8 cellular contexts compared by ENCODE assay signal in the genomic region with DNA sequence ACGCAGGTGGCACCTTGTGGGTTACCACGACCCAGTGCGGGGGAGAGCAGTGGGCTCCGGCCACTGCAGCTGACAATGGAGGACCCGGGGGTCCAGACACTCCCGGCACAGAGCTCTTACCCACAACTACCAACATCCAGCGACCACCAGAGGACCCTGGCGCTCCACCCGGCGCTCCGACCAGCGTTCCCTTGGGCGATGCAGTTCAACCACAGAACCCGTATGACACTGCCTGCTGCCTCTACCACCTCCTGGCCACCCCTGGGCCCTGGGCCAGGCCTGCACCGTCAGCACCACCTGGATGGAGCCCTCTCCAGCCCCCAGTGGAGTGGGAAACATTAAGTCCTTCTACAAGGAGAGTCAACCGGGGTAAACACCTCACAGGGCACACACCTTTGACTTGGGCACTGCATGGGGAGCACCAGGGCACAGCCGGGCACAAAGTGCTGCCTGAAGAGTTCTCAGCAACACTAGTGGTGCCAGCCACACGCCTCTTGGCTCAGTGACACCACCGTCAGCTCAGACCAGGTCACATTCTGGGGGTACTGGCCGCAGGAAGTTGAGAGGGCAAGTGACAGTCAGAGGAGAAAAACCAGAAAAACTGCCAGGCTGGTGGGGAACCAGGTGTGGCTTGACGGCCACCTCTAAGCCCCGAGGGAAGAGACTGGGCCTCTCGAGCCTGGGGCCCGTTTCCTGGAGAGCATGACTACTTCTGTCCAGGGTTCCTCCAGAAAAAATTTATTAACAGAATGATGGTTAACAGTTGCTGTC. TPM values are rescaled to one million over a fixed set of nuclear protein-coding genes. Genes with fewer than 3 reads are reported as not detected.
DNase-seq lines count a peak whose midpoint lies in the region; ATAC-seq and TF ChIP-seq lines count a peak whose summit lies in the region.

No MANE protein-coding gene starts in this region.

- peaks cover 14% of the 10 kb centered on the region for H3K4me1 Mint-ChIP-seq in Caco-2 (ENCODE audit: low read depth, unreplicated experiment)
- peaks cover 29% of the 10 kb centered on the region for H3K4me1 Mint-ChIP-seq in neural crest cell

- H3K4me3 ChIP-seq in Caco-2 (ENCODE audit: low read depth, low read length): no peak overlapping the region
- H3K4me3 ChIP-seq in NB4 (ENCODE audit: low read depth, low read length): peak overlapping the region; percentile 90

- POLR2A ChIA-PET in Caco-2 (lab: Charles Lee): no interaction called here

- H3K27ac Mint-ChIP-seq in Caco-2 (ENCODE audit: unreplicated experiment) (peak overlapping the region; percentile 76), neural crest cell (ENCODE audit: unreplicated experiment) (no peak overlapping the region)

- H3K4me3 Mint-ChIP-seq in Caco-2 (ENCODE audit: unreplicated experiment): peak overlapping the region; percentile 77
- peak overlapping the region; percentile 85 for H3K4me3 Mint-ChIP-seq in neural crest cell

- H3K9me3 Mint-ChIP-seq in Caco-2 (ENCODE audit: unreplicated experiment) (no peaks in the 10 kb centered on the region), neural crest cell (no peaks in the 10 kb centered on the region)

- H3K27me3 ChIP-seq in Caco-2 (replicated peaks; ENCODE audit: control insufficient read depth, insufficient read depth, low read length): no peaks in the 10 kb centered on the region

- no peak for TF ChIP-seq CTCF in Caco-2 (IDR thresholded peaks at IDR 0.05; ENCODE audit: insufficient read depth in 1 of 2, low read depth in 1 of 2, low read length in 1 of 2, severe bottlenecking in 1 of 2, unreplicated experiment in 1 of 2)
- no peak for TF ChIP-seq CTCF in NB4 (IDR thresholded peaks at IDR 0.05; ENCODE audit: low read depth, low read length)
- TF ChIP-seq CTCF in neural crest cell (conservative IDR thresholded peaks at IDR 0.05): no peak

- CTCF ChIA-PET in Caco-2 (lab: Charles Lee): no interaction called here

- peaks cover 16% of the 10 kb centered on the region for H3K4me1 ChIP-seq in Caco-2

- DNase-seq in Caco-2 (peak in 1 of 2 experiments; percentile 39), NB4 (ENCODE audit: low read depth) (peak; percentile 58), epidermal melanocyte (ENCODE audit: insufficient read length, low spot score) (peak; percentile 17), neural crest cell (ENCODE audit: low read depth, low spot score) (no peak), NCI-H524 (lab: John Stamatoyannopoulos, UW) (no peak), cerebellar nuclear complex (lab: John Stamatoyannopoulos, UW) (no peak)

- BruUV-seq in Caco-2 (replicated peaks; lab: Mats Ljungman, UMichigan): TSS peak; percentile 41

- peaks cover 59% of the 10 kb centered on the region for H3K36me3 Mint-ChIP-seq in Caco-2 (ENCODE audit: insufficient read depth, unreplicated experiment)
- peaks cover 15% of the 10 kb centered on the region for H3K36me3 Mint-ChIP-seq in neural crest cell (ENCODE audit: low read depth)

- no peak for ATAC-seq in GM18517 (IDR thresholded peaks at IDR 0.05; ENCODE audit: unreplicated experiment)
- ATAC-seq in HG02642 (IDR thresholded peaks at IDR 0.05; ENCODE audit: poor library complexity, unreplicated experiment): no peak

- H3K36me3 ChIP-seq in Caco-2 (ENCODE audit: control insufficient read depth, insufficient read depth, low read length): peaks cover 4% of the 10 kb centered on the region

- intact Hi-C loops in Caco-2 (cut with micrococcal nuclease; ENCODE audit: unreplicated experiment): no loop called here

- H3K27me3 Mint-ChIP-seq in Caco-2 (ENCODE audit: insufficient read depth, unreplicated experiment) (no peaks in the 10 kb centered on the region), neural crest cell (ENCODE audit: low read depth) (no peaks in the 10 kb centered on the region)

- TF ChIP-seq POLR2A in NB4 (IDR thresholded peaks at IDR 0.05; ENCODE audit: extremely low read depth, insufficient read length): no peak

- peaks cover 1% of the 10 kb centered on the region; the same call in 1 of the 2 replicates for H3K9me3 ChIP-seq in Caco-2

RNA-seq across cellular contexts. Expression of a gene that starts 2.6 kb away (rescaled TPM):
- total RNA-seq in Caco-2 (2022) (184 TPM in 2 replicates), neural crest cell (218 and 219 TPM in 2 replicates)

RNA-seq across cellular contexts. Expression of a gene that starts 43.4 kb away (rescaled TPM):
- total RNA-seq in Caco-2 (2022) (81.1 and 89.3 TPM in 2 replicates), neural crest cell (72.1 and 74.0 TPM in 2 replicates)

Comparison
In these comparisons a context has a peak if more than half of its experiments do, and no peak if none do; other contexts are left out.
1. DNase-seq: peak in NB4 (single experiment) and epidermal melanocyte (single experiment); none in neural crest cell (single experiment), NCI-H524 (0 of 2) and cerebellar nuclear complex (0 of 2).